In genomic region chrX:49761481-49761880, GRCh38 we compare ENCODE assay signal across 9 cellular contexts.
DNase-seq lines count a peak whose midpoint lies in the region; ATAC-seq and TF ChIP-seq lines count a peak whose summit lies in the region.
"Had no signal": no experiment of that assay in that cellular context is flagged by ENCODE, and none has a peak within 500 bp of the region (broad histone marks: within the 10 kb centered on the region; RNA-seq: fewer than 3 reads in every experiment).

No MANE protein-coding gene starts in this region.

- H3K27ac Mint-ChIP-seq in WTC11: no peak overlapping the region

- no peaks in the 10 kb centered on the region for H3K9me3 Mint-ChIP-seq in WTC11

- H3K27ac ChIP-seq in HL-60 (replicated peaks) (no peak overlapping the region), lung (ENCODE audit: low read depth in 1 of 2, low read length in 1 of 2) (no peak overlapping the region)
- H3K27ac ChIP-seq: SK-N-MC had no signal

- DNase-seq in EH (ENCODE audit: low read depth) (peak; percentile 10), HL-60 (ENCODE audit: low read depth in 1 of 2, low spot score in 1 of 2) (no peak), WTC11 (ENCODE audit: low spot score) (peak; percentile 10), lung (ENCODE audit: low spot score) (no peak), COR-L47 (lab: John Stamatoyannopoulos, UW) (no peak), ecto neural progenitor cell (ENCODE audit: low spot score) (no peak)

- H3K4me3 ChIP-seq in HL-60 (replicated peaks; ENCODE audit: insufficient read depth, low read length) (no peak overlapping the region), lung (no peak overlapping the region)
- H3K4me3 ChIP-seq: SK-N-MC had no signal

- H3K4me3 Mint-ChIP-seq in WTC11: no peak overlapping the region

- TF ChIP-seq CTCF in HL-60 (IDR thresholded peaks at IDR 0.05; ENCODE audit: insufficient read depth, low read length) (peak; percentile 20), WTC11 (IDR thresholded peaks at IDR 0.05) (no peak), lung (IDR thresholded peaks at IDR 0.05; ENCODE audit: control extremely low read depth, extremely low read depth) (peak; percentile 18)

- CTCF ChIA-PET in WTC11 (lab: Charles Lee): interaction anchor here (0.6 to 2.4 kb wide), 13 partner anchors 9 to 577 kb away, joined by 3 to 9 read pairs (median 4); partner anchors contain the start of gene USP27X

- no peaks in the 10 kb centered on the region for H3K9me3 ChIP-seq in lung (ENCODE audit: control insufficient read depth in 2 of 2, insufficient read depth in 1 of 2, low read length in 1 of 2)

- peaks cover 6% of the 10 kb centered on the region for H3K4me1 Mint-ChIP-seq in WTC11

- H3K36me3 ChIP-seq in lung (ENCODE audit: control insufficient read depth in 2 of 2, insufficient read depth in 2 of 2, low read length in 2 of 2): no peaks in the 10 kb centered on the region

- POLR2A ChIA-PET in WTC11 (lab: Charles Lee): no interaction called here

- H3K4me1 ChIP-seq in lung (ENCODE audit: control insufficient read depth in 2 of 2, insufficient read depth in 2 of 2, low read length in 2 of 2): no peaks in the 10 kb centered on the region

- H3K27me3 ChIP-seq in HL-60 (ENCODE audit: insufficient read depth, poor library complexity, severe bottlenecking): no peaks in the 10 kb centered on the region
- H3K27me3 ChIP-seq in lung (ENCODE audit: control insufficient read depth, insufficient read depth): no peaks in the 10 kb centered on the region

- H3K27me3 Mint-ChIP-seq in WTC11 (ENCODE audit: low read depth): no peaks in the 10 kb centered on the region; the same call in 1 of the 2 replicates

- no peak for ATAC-seq in WTC11
- no peak for ATAC-seq in lung (ENCODE audit: insufficient read depth, low FRiP score)
- no peak for ATAC-seq in HG03565 (IDR thresholded peaks at IDR 0.05; ENCODE audit: unreplicated experiment)
- ATAC-seq in HG03521 (IDR thresholded peaks at IDR 0.05; ENCODE audit: unreplicated experiment): no peak

- H3K36me3 Mint-ChIP-seq in WTC11: no peaks in the 10 kb centered on the region

- 3 to 8% methylated on average over 2 of the region's 2 CpGs for WGBS in lung, 2 donors

TF ChIP-seq in WTC11, 78 proteins besides CTCF, POLR2A, EP300 and RAD21 (continues in another document):
- TF ChIP-seq ATF2 (CRISPR knock-in tag; IDR thresholded peaks at IDR 0.05; ENCODE audit: borderline replicate concordance, low read depth) (no peak), JAZF1 (CRISPR knock-in tag; IDR thresholded peaks at IDR 0.05) (no peak), NR2C2 (CRISPR knock-in tag; IDR thresholded peaks at IDR 0.05) (no peak), NR3C1 (CRISPR knock-in tag; conservative IDR thresholded peaks at IDR 0.05; ENCODE audit: low read depth) (no peak), KAT7 (CRISPR knock-in tag; IDR thresholded peaks at IDR 0.05; ENCODE audit: borderline replicate concordance) (no peak), TCF7 (CRISPR knock-in tag; IDR thresholded peaks at IDR 0.05; ENCODE audit: low read depth) (no peak), NFE2L1 (CRISPR knock-in tag; IDR thresholded peaks at IDR 0.05) (no peak), HMGXB4 (CRISPR knock-in tag; IDR thresholded peaks at IDR 0.05) (no peak), RORB (CRISPR knock-in tag; IDR thresholded peaks at IDR 0.05) (no peak), ZNF263 (CRISPR knock-in tag; IDR thresholded peaks at IDR 0.05; ENCODE audit: low read depth) (no peak), CREB1 (CRISPR knock-in tag; IDR thresholded peaks at IDR 0.05) (no peak), GTF2I (CRISPR knock-in tag; conservative IDR thresholded peaks at IDR 0.05) (no peak), PRDM15 (CRISPR knock-in tag; IDR thresholded peaks at IDR 0.05) (no peak), CDX4 (CRISPR knock-in tag; IDR thresholded peaks at IDR 0.05; ENCODE audit: borderline replicate concordance) (no peak), ZNF281 (CRISPR knock-in tag; IDR thresholded peaks at IDR 0.05) (no peak), PRRX2 (CRISPR knock-in tag; IDR thresholded peaks at IDR 0.05) (no peak)

Comparison
In these comparisons a context has a peak if more than half of its experiments do, and no peak if none do; other contexts are left out.
1. DNase-seq: peak in EH (single experiment) and WTC11 (single experiment); none in HL-60 (0 of 2), lung (single experiment), COR-L47 (single experiment) and ecto neural progenitor cell (single experiment).